Comparison of ENCODE assay signal across 2 cellular contexts in the genomic region with DNA sequence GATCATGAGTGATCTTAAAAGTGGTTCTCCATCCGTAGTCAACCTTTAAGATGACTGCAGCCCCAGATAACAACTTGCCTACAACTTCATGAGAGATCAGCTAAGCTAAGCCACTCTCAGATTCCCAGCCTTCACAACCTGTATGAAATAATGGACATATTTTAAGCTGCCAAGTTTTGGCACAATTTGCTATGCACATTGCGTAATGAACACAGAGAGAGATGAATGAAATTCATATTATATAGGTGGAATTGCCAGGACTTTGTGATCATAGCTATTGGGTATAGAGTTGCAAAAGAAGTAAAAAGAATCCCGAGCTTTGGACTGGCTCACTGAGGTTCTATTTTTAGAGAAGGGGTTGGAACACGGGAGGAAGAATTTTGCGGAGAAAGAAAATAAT.
TF ChIP-seq lines count a peak whose summit lies in the region.

No MANE protein-coding gene starts in this region.

TF ChIP-seq in IMR-90, 13 proteins besides CTCF, POLR2A, EP300 and RAD21:
- TF ChIP-seq MAFK (IDR thresholded peaks at IDR 0.05; ENCODE audit: low read depth, low read length) = no peak
- TF ChIP-seq CEBPB (IDR thresholded peaks at IDR 0.05; ENCODE audit: low read depth, low read length) = peak; percentile 54

TF ChIP-seq in K562, 482 proteins besides CTCF, POLR2A, EP300 and RAD21:
- TF ChIP-seq CEBPB (tag; IDR thresholded peaks at IDR 0.05) = peak; percentile 72
- no peak for TF ChIP-seq RAD51 (IDR thresholded peaks at IDR 0.05; ENCODE audit: borderline replicate concordance, low read depth)
- TF ChIP-seq CEBPG (CRISPR knock-in tag; IDR thresholded peaks at IDR 0.05) = no peak
- peak; percentile 18 to 67; a peak in 2 of 4 replicates for TF ChIP-seq CEBPG (tag; conservative IDR thresholded peaks at IDR 0.05 in 1 of 2, IDR thresholded peaks at IDR 0.05 in 1 of 2)
TF ChIP-seq in K562: peak in this region for 2.
